Comparison of ENCODE assay signal across 8 cellular contexts in the genomic region with DNA sequence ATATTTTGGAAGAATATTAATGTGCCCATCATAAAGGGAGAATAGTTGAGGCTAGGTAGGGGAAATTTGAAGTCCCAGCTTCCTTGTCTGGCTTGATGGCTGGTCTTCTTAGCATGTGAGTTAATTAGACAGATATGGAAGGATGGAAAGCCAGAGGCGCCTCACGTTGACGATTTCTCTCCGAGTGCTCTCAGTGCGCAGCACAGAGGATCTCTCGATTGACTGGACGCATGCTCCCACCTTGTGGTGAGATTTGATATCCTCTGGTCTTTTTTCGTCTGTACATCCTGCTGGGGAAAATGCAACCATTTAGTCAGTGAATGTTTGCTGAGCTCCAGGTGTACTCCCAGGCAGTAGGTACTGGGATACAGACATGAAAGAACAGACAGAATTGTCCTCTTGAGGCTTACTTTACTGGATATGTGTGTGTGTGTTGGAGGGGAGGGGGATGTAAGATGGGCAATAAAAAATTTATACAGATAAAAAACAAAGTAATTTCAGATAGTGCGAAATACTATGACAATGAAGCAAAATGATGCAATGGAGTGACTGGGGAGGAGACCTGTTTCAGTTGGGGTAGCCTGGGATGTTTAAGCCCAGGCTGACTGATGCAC.
DNase-seq lines count a peak whose midpoint lies in the region.

No MANE protein-coding gene starts in this region.

- H3K9me3 ChIP-seq in GM23248 (ENCODE audit: low read depth), result no peaks in the 10 kb centered on the region
- H3K9me3 ChIP-seq in SJSA1 (replicated peaks), result no peaks in the 10 kb centered on the region

- no peaks in the 10 kb centered on the region for H3K9me2 ChIP-seq in GM23248 (ENCODE audit: insufficient read depth)

- H3K27ac ChIP-seq in GM23248 (no peak overlapping the region), SJSA1 (no peak overlapping the region)

- peak overlapping the region; percentile 38 for H3K4me2 ChIP-seq in GM23248 (ENCODE audit: unreplicated experiment)

- H3K4me3 ChIP-seq in GM23248 (no peak overlapping the region), SJSA1 (no peak overlapping the region)

- 13 to 14% methylated on average over 9 of the region's 9 CpGs for WGBS in GM23248 (ENCODE audit: low coverage in 1 of 2, low lambda C conversion rate in 2 of 2, missing lambda C conversion rate in 2 of 2), 2 experiments

- no peaks in the 10 kb centered on the region for H4K20me1 ChIP-seq in GM23248 (ENCODE audit: insufficient read depth)

- DNase-seq in ACHN (peak; percentile 86), GM23248 (peak; percentile 83), SJSA1 (ENCODE audit: low read depth in 1 of 2, low spot score in 2 of 2) (peak; percentile 72 to 76), astrocyte of the hippocampus (ENCODE audit: low read depth, low spot score) (peak; percentile 88), iPS-NIHi7 (ENCODE audit: extremely low spot score) (peak; percentile 67), T1000 (lab: John Stamatoyannopoulos, UW) (no peak), NCI-H1092 (lab: John Stamatoyannopoulos, UW) (no peak)
- DNase-seq in stimulated activated CD4-positive, alpha-beta T cell treated with anti-CD3 and anti-CD28 coated beads, Interleukin-1b, Interleukin-23, amount 100 ng/mL, for 4 hours (ENCODE audit: low read depth in 2 of 2), result peak; percentile 40 to 54

- no peaks in the 10 kb centered on the region for H3K36me3 ChIP-seq in GM23248 (ENCODE audit: low read depth)
- no peaks in the 10 kb centered on the region for H3K36me3 ChIP-seq in SJSA1

- no peak overlapping the region for H3K9ac ChIP-seq in GM23248

- H2AFZ ChIP-seq in GM23248, result peak overlapping the region; percentile 60

- H3K4me1 ChIP-seq in GM23248 (ENCODE audit: insufficient read depth) (no peaks in the 10 kb centered on the region), SJSA1 (replicated peaks) (peaks cover 21% of the 10 kb centered on the region)

- H3K27me3 ChIP-seq in GM23248 (replicated peaks; ENCODE audit: insufficient read depth) (no peaks in the 10 kb centered on the region), SJSA1 (replicated peaks) (no peaks in the 10 kb centered on the region)

- H3F3A ChIP-seq in GM23248 (ENCODE audit: insufficient read depth), result no peaks in the 10 kb centered on the region

- in situ Hi-C loops in ACHN (cut with HindIII; ENCODE audit: low pct_ligation_motif_present, low pct_unique_long_range_greater_than_20kb, low sequenced_read_pairs) (loop anchor here (25.0 kb wide), 1 partner anchor 233 kb away; a partner anchor contains a TSS), GM23248 (cut with MboI) (loop anchor here (10.0 to 25.0 kb wide), 2 partner anchors 108 to 166 kb away; no protein-coding TSS in a partner anchor)

- H3K79me2 ChIP-seq in GM23248 (ENCODE audit: insufficient read depth), result no peaks in the 10 kb centered on the region

Comparison
In these comparisons a context has a peak if more than half of its experiments do, and no peak if none do; other contexts are left out.
1. DNase-seq: peak in ACHN (single experiment), GM23248 (single experiment), SJSA1 (2 of 2), astrocyte of the hippocampus (single experiment), iPS-NIHi7 (single experiment) and stimulated activated CD4-positive, alpha-beta T cell treated with anti-CD3 and anti-CD28 coated beads, Interleukin-1b, Interleukin-23, amount 100 ng/mL, for 4 hours (2 of 2); none in T1000 (single experiment) and NCI-H1092 (single experiment).